In genomic region chr18:12255626-12256026, GRCh38 we compare ENCODE assay signal across 15 cellular contexts. TPM values are rescaled to one million over a fixed set of nuclear protein-coding genes. Genes with fewer than 3 reads are reported as not detected.
DNase-seq lines count a peak whose midpoint lies in the region; ATAC-seq, FAIRE-seq and TF ChIP-seq lines count a peak whose summit lies in the region.
"Had no signal": no experiment of that assay in that cellular context is flagged by ENCODE, and none has a peak within 500 bp of the region (broad histone marks: within the 10 kb centered on the region; RNA-seq: fewer than 3 reads in every experiment).

No MANE protein-coding gene starts in this region.

- POLR2A ChIA-PET in activated CD8-positive, alpha-beta T cell treated with anti-CD3 and anti-CD28 coated beads for 36 hours (lab: Charles Lee) = no interaction called here

- H3K27me3 Mint-ChIP-seq in activated CD8-positive, alpha-beta T cell treated with anti-CD3 and anti-CD28 coated beads for 36 hours = peaks cover 51% of the 10 kb centered on the region

- no peaks in the 10 kb centered on the region for H3K9me3 Mint-ChIP-seq in activated CD8-positive, alpha-beta T cell treated with anti-CD3 and anti-CD28 coated beads for 36 hours
- H3K9me3 Mint-ChIP-seq: stimulated activated memory B cell treated with anti-CD40 and anti-IgM and Interleukin-4, amounts not matched to agents 10 μg/mL and 1 μg/mL and 100 μg/mL, for 72 hours had no signal

- H3K4me3 Mint-ChIP-seq in activated CD8-positive, alpha-beta T cell treated with anti-CD3 and anti-CD28 coated beads for 36 hours = no peak overlapping the region
- H3K4me3 Mint-ChIP-seq: stimulated activated memory B cell treated with anti-CD40 and anti-IgM and Interleukin-4, amounts not matched to agents 10 μg/mL and 1 μg/mL and 100 μg/mL, for 72 hours had no signal

- no peak for FAIRE-seq in RCC 7860 (lab: Jason Lieb, UNC)

- no peak for TF ChIP-seq CTCF in epithelial cell of esophagus (IDR thresholded peaks at IDR 0.05; ENCODE audit: insufficient read depth, low read depth, low read length, missing control alignments)
- TF ChIP-seq CTCF in activated CD8-positive, alpha-beta T cell treated with anti-CD3 and anti-CD28 coated beads for 36 hours (IDR thresholded peaks at IDR 0.05) = no peak

- CTCF ChIA-PET in activated CD8-positive, alpha-beta T cell treated with anti-CD3 and anti-CD28 coated beads for 36 hours (lab: Charles Lee) = interaction anchor here (1.5 to 4.0 kb wide), 2 partner anchors 11 to 16 kb away, joined by 6 to 21 read pairs; no protein-coding TSS in a partner anchor

- no peak overlapping the region for H3K4me3 ChIP-seq in epithelial cell of esophagus (ENCODE audit: low read length)
- H3K4me3 ChIP-seq: colonic mucosa had no signal

- ATAC-seq in activated CD8-positive, alpha-beta T cell treated with anti-CD3 and anti-CD28 coated beads for 36 hours = no peak
- ATAC-seq in Right ventricle myocardium inferior = no peak
- ATAC-seq: SK-N-SH treated with all-trans-retinoic acid at 6 μM for 48 hours; stimulated activated memory B cell treated with anti-CD40 and anti-IgM and Interleukin-4, amounts not matched to agents 10 μg/mL and 1 μg/mL and 100 μg/mL, for 72 hours had no signal

- no peaks in the 10 kb centered on the region for H3K4me1 Mint-ChIP-seq in activated CD8-positive, alpha-beta T cell treated with anti-CD3 and anti-CD28 coated beads for 36 hours (ENCODE audit: low read depth)

- intact Hi-C loops in activated CD8-positive, alpha-beta T cell treated with anti-CD3 and anti-CD28 coated beads for 36 hours (cut with micrococcal nuclease) = no loop called here
- intact Hi-C loops in Right ventricle myocardium inferior (cut with DNase I) = no loop called here

- no peak overlapping the region for H3K27ac Mint-ChIP-seq in activated CD8-positive, alpha-beta T cell treated with anti-CD3 and anti-CD28 coated beads for 36 hours
- H3K27ac Mint-ChIP-seq: stimulated activated memory B cell treated with anti-CD40 and anti-IgM and Interleukin-4, amounts not matched to agents 10 μg/mL and 1 μg/mL and 100 μg/mL, for 72 hours had no signal

- DNase-seq in EH (ENCODE audit: low read depth) (peak; percentile 55), RCC 7860 (ENCODE audit: low spot score) (peak; percentile 27), epithelial cell of esophagus (ENCODE audit: low read depth) (peak; percentile 93), occipital lobe (lab: John Stamatoyannopoulos, UW) (peak; percentile 24), middle frontal gyrus (ENCODE audit: extremely low spot score, low spot score) (no peak), Right ventricle myocardium inferior (ENCODE audit: missing footprints) (no peak), NCI-H2227 treated with DMSO at 0.1 percent for 48 hours (lab: John Stamatoyannopoulos, UW) (no peak)
- no peak for DNase-seq in activated CD8-positive, alpha-beta T cell treated with anti-CD3 and anti-CD28 coated beads for 36 hours
- DNase-seq: activated CD4-positive, CD25-positive, alpha-beta regulatory T cell; AML-193; colonic mucosa; NCI-H2029 treated with DMSO at 0.1 percent for 48 hours; stimulated activated CD4-positive, alpha-beta T cell treated with anti-CD3 and anti-CD28 coated beads, Interleukin-4, amount 100 ng/mL, for 4 hours had no signal

- H3K36me3 Mint-ChIP-seq in activated CD8-positive, alpha-beta T cell treated with anti-CD3 and anti-CD28 coated beads for 36 hours (ENCODE audit: low read depth) = no peaks in the 10 kb centered on the region
- H3K36me3 Mint-ChIP-seq: stimulated activated memory B cell treated with anti-CD40 and anti-IgM and Interleukin-4, amounts not matched to agents 10 μg/mL and 1 μg/mL and 100 μg/mL, for 72 hours had no signal

RNA-seq across cellular contexts. Expression of gene CIDEA, which starts 1.5 kb away (rescaled TPM):
- total RNA-seq in occipital lobe (3.3 TPM), Right ventricle myocardium inferior (1.7 TPM)
- total RNA-seq in activated CD8-positive, alpha-beta T cell treated with anti-CD3 and anti-CD28 coated beads for 36 hours = not detected
- total RNA-seq: colonic mucosa had no signal

RNA-seq across cellular contexts. Expression of gene TUBB6, which starts 52.4 kb away (rescaled TPM):
- total RNA-seq in occipital lobe (36.8 TPM), Right ventricle myocardium inferior (132 TPM)
- total RNA-seq in activated CD8-positive, alpha-beta T cell treated with anti-CD3 and anti-CD28 coated beads for 36 hours = 10 to 100 TPM; 11.5 to 12.6 TPM

Comparison
In these comparisons a context has a peak if more than half of its experiments do, and no peak if none do; other contexts are left out.
1. DNase-seq: peak in EH (single experiment), RCC 7860 (single experiment), epithelial cell of esophagus (single experiment) and occipital lobe (single experiment); none in middle frontal gyrus (single experiment), activated CD8-positive, alpha-beta T cell treated with anti-CD3 and anti-CD28 coated beads for 36 hours (single experiment), Right ventricle myocardium inferior (single experiment) and NCI-H2227 treated with DMSO at 0.1 percent for 48 hours (single experiment).